In the genomic region with DNA sequence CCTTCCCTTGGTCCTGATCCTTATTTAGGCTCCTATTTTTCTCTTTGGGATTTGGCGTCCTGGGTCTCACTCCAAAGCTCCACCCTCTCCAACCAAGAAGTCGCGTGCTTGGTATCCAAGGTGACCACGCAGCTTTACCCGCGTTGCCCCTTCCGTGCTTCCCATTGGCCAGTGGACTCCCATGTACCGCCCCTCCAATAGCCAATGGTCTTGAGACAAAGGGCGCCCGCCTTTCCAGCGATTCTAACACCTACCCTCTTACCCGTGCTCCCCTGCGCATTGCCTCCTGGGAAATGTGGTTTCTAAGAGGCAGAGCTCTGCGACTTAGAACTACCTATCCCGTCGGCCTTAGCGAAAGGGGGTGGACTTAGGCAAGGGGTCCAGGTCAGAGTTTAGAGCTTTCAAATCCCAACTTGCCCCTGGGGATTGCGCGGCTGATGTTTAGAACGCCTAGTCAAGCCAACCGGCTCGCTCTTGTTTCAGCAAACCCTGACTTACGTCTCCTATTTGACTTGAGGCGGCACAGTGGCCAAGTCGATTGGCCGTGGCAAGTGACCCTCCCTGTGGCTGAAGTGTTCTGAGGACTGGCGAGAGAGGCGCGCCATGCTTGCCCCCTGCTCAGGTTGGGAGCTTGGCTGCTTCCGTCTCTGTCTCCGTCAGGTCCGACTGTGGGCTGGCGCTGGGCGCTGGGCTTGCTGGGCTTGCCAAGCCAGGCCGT, we compare ENCODE assay signal across 8 cellular contexts. TPM values are rescaled to one million over a fixed set of nuclear protein-coding genes. Genes with fewer than 3 reads are reported as not detected.
DNase-seq lines count a peak whose midpoint lies in the region; ATAC-seq, FAIRE-seq and TF ChIP-seq lines count a peak whose summit lies in the region.
"Not testable (repeated sequence)": the region's sequence is repeated elsewhere in the genome, so short reads cannot be mapped to it uniquely, and the experiment has no call there.

A gene (plus strand): TSS at position 395 of the 718 bp plus-strand sequence. CDS start 209 bp downstream, at position 604.

- ATAC-seq in GM21381 (IDR thresholded peaks at IDR 0.05; ENCODE audit: unreplicated experiment) (peak; percentile 97), memory B cell (ENCODE audit: low read depth) (peak; percentile 97)
- peak; percentile 99 for ATAC-seq in activated CD8-positive, alpha-beta memory T cell treated with anti-CD3 and anti-CD28 coated beads, Interleukin-2, amount 10 ng/mL, durations not matched to agents 7 days and 5 days

- H3K4me1 ChIP-seq in Caco-2; endocrine pancreas (ENCODE audit: control insufficient read depth, insufficient read depth, low read length): not testable (repeated sequence)

- peak within 1 kb of the TSS; percentile 85 for H3K27ac Mint-ChIP-seq in Caco-2 (ENCODE audit: unreplicated experiment)
- H3K27ac Mint-ChIP-seq in activated CD8-positive, alpha-beta memory T cell treated with anti-CD3 and anti-CD28 coated beads, Interleukin-2, amount 10 ng/mL, durations not matched to agents 7 days and 5 days: peak within 1 kb of the TSS; percentile 86
- H3K27ac Mint-ChIP-seq in memory B cell: peak within 1 kb of the TSS; percentile 85

- DNase-seq in Caco-2 (peak; percentile 98 to 100), HTR-8/SVneo (ENCODE audit: insufficient read length, low spot score) (peak; percentile 78), NOMO-1 treated with DMSO at 0.1 percent for 48 hours (lab: John Stamatoyannopoulos, UW; ENCODE audit: unreplicated experiment) (peak; percentile 96), memory B cell (ENCODE audit: low spot score in 2 of 2) (peak; percentile 78 to 90)
- peak; percentile 99 for DNase-seq in activated CD8-positive, alpha-beta memory T cell treated with anti-CD3 and anti-CD28 coated beads, Interleukin-2, amount 10 ng/mL, durations not matched to agents 7 days and 5 days
- peak; percentile 92 for DNase-seq in stimulated activated CD8-positive, alpha-beta memory T cell treated with anti-CD3 and anti-CD28 coated beads, Interleukin-12 subunit alpha, Interleukin-12 subunit beta, amount 100 ng/mL, for 1 hour (ENCODE audit: low read depth)

- intact Hi-C loops in Caco-2 (cut with micrococcal nuclease; ENCODE audit: unreplicated experiment): loop anchor here (5.0 kb wide), 1 partner anchor 324 kb away; a partner anchor contains a TSS

- H3K36me3 Mint-ChIP-seq in Caco-2 (ENCODE audit: insufficient read depth, unreplicated experiment); activated CD8-positive, alpha-beta memory T cell treated with anti-CD3 and anti-CD28 coated beads, Interleukin-2, amount 10 ng/mL, durations not matched to agents 7 days and 5 days; memory B cell: not testable (repeated sequence)

- not testable (repeated sequence) for H3K9me3 Mint-ChIP-seq in Caco-2 (ENCODE audit: unreplicated experiment); activated CD8-positive, alpha-beta memory T cell treated with anti-CD3 and anti-CD28 coated beads, Interleukin-2, amount 10 ng/mL, durations not matched to agents 7 days and 5 days (ENCODE audit: low read depth); memory B cell

- peak; percentile 82 for FAIRE-seq in HTR-8/SVneo (lab: Jason Lieb, UNC)

- CTCF ChIA-PET in Caco-2 (lab: Charles Lee): interaction anchor here (0.6 to 1.2 kb wide), 5 partner anchors 9 to 382 kb away, joined by 3 to 12 read pairs (median 9); a partner anchor contains a TSS
- CTCF ChIA-PET in activated CD8-positive, alpha-beta memory T cell treated with anti-CD3 and anti-CD28 coated beads, Interleukin-2, amount 10 ng/mL, durations not matched to agents 7 days and 5 days (lab: Charles Lee): interaction anchor here (0.8 to 1.3 kb wide), 4 partner anchors 9 to 326 kb away, joined by 3 to 12 read pairs (median 4); a partner anchor contains a TSS

- H3K4me3 ChIP-seq in Caco-2 (ENCODE audit: low read depth, low read length) (peak within 1 kb of the TSS; percentile 72), endocrine pancreas (ENCODE audit: control insufficient read depth, insufficient read depth, low read length) (peak within 1 kb of the TSS; percentile 65)

- not testable (repeated sequence) for H3K27me3 Mint-ChIP-seq in Caco-2 (ENCODE audit: insufficient read depth, unreplicated experiment); activated CD8-positive, alpha-beta memory T cell treated with anti-CD3 and anti-CD28 coated beads, Interleukin-2, amount 10 ng/mL, durations not matched to agents 7 days and 5 days; memory B cell

- H3K27me3 ChIP-seq in Caco-2 (replicated peaks; ENCODE audit: control insufficient read depth, insufficient read depth, low read length); endocrine pancreas (ENCODE audit: control insufficient read depth, insufficient read depth, low read length): not testable (repeated sequence)

- not testable (repeated sequence) for H3K4me1 Mint-ChIP-seq in Caco-2 (ENCODE audit: low read depth, unreplicated experiment); memory B cell
- peaks cover 21% of the 10 kb centered on the region for H3K4me1 Mint-ChIP-seq in activated CD8-positive, alpha-beta memory T cell treated with anti-CD3 and anti-CD28 coated beads, Interleukin-2, amount 10 ng/mL, durations not matched to agents 7 days and 5 days

- H3K4me3 Mint-ChIP-seq in Caco-2 (ENCODE audit: unreplicated experiment) (peak within 1 kb of the TSS; percentile 71), memory B cell (peak within 1 kb of the TSS; percentile 85)
- peak within 1 kb of the TSS; percentile 89 for H3K4me3 Mint-ChIP-seq in activated CD8-positive, alpha-beta memory T cell treated with anti-CD3 and anti-CD28 coated beads, Interleukin-2, amount 10 ng/mL, durations not matched to agents 7 days and 5 days

- TF ChIP-seq CTCF in Caco-2 (IDR thresholded peaks at IDR 0.05; ENCODE audit: insufficient read depth in 1 of 2, low read depth in 1 of 2, low read length in 1 of 2, severe bottlenecking in 1 of 2, unreplicated experiment in 1 of 2): not testable (repeated sequence)

- H3K9ac ChIP-seq in endocrine pancreas (ENCODE audit: control insufficient read depth, insufficient read depth, low read length): peak within 1 kb of the TSS; percentile 72

- not testable (repeated sequence) for H3K36me3 ChIP-seq in Caco-2 (ENCODE audit: control insufficient read depth, insufficient read depth, low read length); endocrine pancreas (ENCODE audit: control insufficient read depth, insufficient read depth, low read length)

- H3K9me3 ChIP-seq in Caco-2; endocrine pancreas (ENCODE audit: control insufficient read depth, low read length): not testable (repeated sequence)

- POLR2A ChIA-PET in Caco-2 (lab: Charles Lee): interaction anchor here (0.6 to 1.2 kb wide), 3 partner anchors 9 to 401 kb away, joined by 5 to 19 read pairs (median 9); a partner anchor contains a TSS

- not testable (repeated sequence) for BruUV-seq in Caco-2 (replicated peaks; lab: Mats Ljungman, UMichigan)

RNA-seq across cellular contexts. Expression of the gene that starts here (rescaled TPM):
- total RNA-seq in Caco-2 (2022): 10.6 and 12.8 TPM in 2 replicates
- 10 to 100 TPM in 1 of 2 experiments, 1 to 10 TPM in 1; 9.8 to 10.8 TPM for total RNA-seq in activated CD8-positive, alpha-beta memory T cell treated with anti-CD3 and anti-CD28 coated beads, Interleukin-2, amount 10 ng/mL, durations not matched to agents 7 days and 5 days

Comparison
In these comparisons a context has a peak if more than half of its experiments do, and no peak if none do; other contexts are left out.
1. Peak in every context shown above with its lines: DNase-seq, ATAC-seq and H3K4me3 ChIP-seq.